In genomic region chr1:27588256-27589232, GRCh38 we compare ENCODE assay signal across 15 cellular contexts. TPM values are rescaled to one million over a fixed set of nuclear protein-coding genes. Genes with fewer than 3 reads are reported as not detected.
DNase-seq lines count a peak whose midpoint lies in the region; ATAC-seq and TF ChIP-seq lines count a peak whose summit lies in the region.
"Had no signal": no experiment of that assay in that cellular context is flagged by ENCODE, and none has a peak within 500 bp of the region (broad histone marks: within the 10 kb centered on the region; RNA-seq: fewer than 3 reads in every experiment).

No MANE protein-coding gene starts in this region.

- POLR2A ChIA-PET in SK-N-SH (lab: Yijun Ruan, JAX), result no interaction called here

- WGBS in SK-N-SH (ENCODE audit: low lambda C conversion rate), result 87% methylated on average over 9 of the region's 12 CpGs
- 38% methylated on average over 12 of the region's 12 CpGs for WGBS in urinary bladder

- peak overlapping the region in 1 of 2 experiments; percentile 84; a peak in 3 of 4 replicates for H3K27ac ChIP-seq in SK-N-SH (ENCODE audit: low read depth in 2 of 2, low read length in 1 of 2)
- peak overlapping the region; percentile 48 for H3K27ac ChIP-seq in osteoblast (ENCODE audit: low read depth, low read length)
- H3K27ac ChIP-seq in urinary bladder (ENCODE audit: low read depth), result peak overlapping the region; percentile 16
- H3K27ac ChIP-seq: colonic mucosa, lower lobe of right lung had no signal

- DNase-seq in SK-N-SH, result peak; percentile 58
- DNase-seq in Right ventricle myocardium superior, result no peak
- DNase-seq in osteoblast (ENCODE audit: insufficient read length, low spot score, missing footprints), result peak; percentile 80
- DNase-seq in activated CD8-positive, alpha-beta memory T cell treated with anti-CD3 and anti-CD28 coated beads, Interleukin-2, amount 10 ng/mL, durations not matched to agents 7 days and 5 days, result no peak
- DNase-seq in NCI-H82 treated with DMSO at 0.1 percent for 48 hours (lab: John Stamatoyannopoulos, UW; ENCODE audit: unreplicated experiment), result no peak
- DNase-seq: 8988T; activated CD8-positive, alpha-beta memory T cell treated with anti-CD3 and anti-CD28 coated beads for 24 hours; activated naive CD4-positive, alpha-beta T cell treated with anti-CD3 and anti-CD28 coated beads, Interleukin-2, amount 50 U/mL, for 16 hours; colonic mucosa; lower lobe of right lung; NCI-H1092 treated with DMSO at 0.1 percent for 48 hours had no signal

- H3K27me3 Mint-ChIP-seq in activated CD8-positive, alpha-beta memory T cell treated with anti-CD3 and anti-CD28 coated beads, Interleukin-2, amount 10 ng/mL, durations not matched to agents 7 days and 5 days, result no peaks in the 10 kb centered on the region

- H3K36me3 ChIP-seq in SK-N-SH (replicated peaks in 1 of 2; ENCODE audit: control insufficient read depth in 1 of 2, insufficient read depth in 2 of 2, low read length in 1 of 2) (peaks cover 0 to 2% of the 10 kb centered on the region in 2 experiments), osteoblast (ENCODE audit: insufficient read depth, low read length) (peaks cover 6% of the 10 kb centered on the region), urinary bladder (ENCODE audit: insufficient read depth) (no peaks in the 10 kb centered on the region)
- H3K36me3 ChIP-seq: colonic mucosa, lower lobe of right lung had no signal

- H3K79me2 ChIP-seq in SK-N-SH (ENCODE audit: insufficient read depth) (peaks cover 85% of the 10 kb centered on the region), osteoblast (ENCODE audit: insufficient read depth, low read length) (peaks cover 99% of the 10 kb centered on the region)

- H3K4me1 Mint-ChIP-seq in activated CD8-positive, alpha-beta memory T cell treated with anti-CD3 and anti-CD28 coated beads, Interleukin-2, amount 10 ng/mL, durations not matched to agents 7 days and 5 days, result no peaks in the 10 kb centered on the region

- no peak overlapping the region for H3K4me3 ChIP-seq in SK-N-SH (ENCODE audit: low read depth in 2 of 2, low read length in 1 of 2)
- H3K4me3 ChIP-seq in osteoblast (ENCODE audit: insufficient read depth, low read length), result no peak overlapping the region
- H3K4me3 ChIP-seq in urinary bladder (ENCODE audit: low read depth, low read length), result no peak overlapping the region
- H3K4me3 ChIP-seq: colonic mucosa, lower lobe of right lung had no signal

- no peak overlapping the region for H3K4me3 Mint-ChIP-seq in activated CD8-positive, alpha-beta memory T cell treated with anti-CD3 and anti-CD28 coated beads, Interleukin-2, amount 10 ng/mL, durations not matched to agents 7 days and 5 days

- no peaks in the 10 kb centered on the region for H3K9me2 ChIP-seq in SK-N-SH

- H3F3A ChIP-seq in SK-N-SH (replicated peaks; ENCODE audit: insufficient read depth), result no peaks in the 10 kb centered on the region

- no peak for ATAC-seq in SK-N-SH treated with all-trans-retinoic acid at 6 μM for 48 hours
- ATAC-seq in Right ventricle myocardium superior (ENCODE audit: poor library complexity), result peak; percentile 55
- ATAC-seq in activated CD8-positive, alpha-beta memory T cell treated with anti-CD3 and anti-CD28 coated beads, Interleukin-2, amount 10 ng/mL, durations not matched to agents 7 days and 5 days, result no peak
- ATAC-seq in HG02623 (IDR thresholded peaks at IDR 0.05; ENCODE audit: unreplicated experiment), result no peak
- ATAC-seq: lower lobe of right lung had no signal

- peaks cover 34 to 43% of the 10 kb centered on the region in 2 experiments for H3K4me1 ChIP-seq in SK-N-SH (ENCODE audit: control insufficient read depth in 1 of 2, insufficient read depth in 2 of 2, low read depth in 1 of 2, low read length in 1 of 2)
- H3K4me1 ChIP-seq in osteoblast (ENCODE audit: insufficient read depth, low read length), result peaks cover 37% of the 10 kb centered on the region
- H3K4me1 ChIP-seq in urinary bladder (ENCODE audit: insufficient read depth), result no peaks in the 10 kb centered on the region

- TF ChIP-seq CTCF in SK-N-SH (IDR thresholded peaks at IDR 0.05), result no peak
- no peak for TF ChIP-seq CTCF in osteoblast (IDR thresholded peaks at IDR 0.05; ENCODE audit: extremely low read depth, low read depth, low read length)

- H3K9me3 Mint-ChIP-seq in activated CD8-positive, alpha-beta memory T cell treated with anti-CD3 and anti-CD28 coated beads, Interleukin-2, amount 10 ng/mL, durations not matched to agents 7 days and 5 days (ENCODE audit: low read depth), result no peaks in the 10 kb centered on the region

- CTCF ChIA-PET in SK-N-SH (lab: Yijun Ruan, JAX), result interaction anchor here (0.6 to 1.2 kb wide), 2 partner anchors 20 to 230 kb away, joined by 3 to 9 read pairs; no protein-coding TSS in a partner anchor
- CTCF ChIA-PET in activated CD8-positive, alpha-beta memory T cell treated with anti-CD3 and anti-CD28 coated beads, Interleukin-2, amount 10 ng/mL, durations not matched to agents 7 days and 5 days (lab: Charles Lee), result interaction anchor here (1.3 kb wide), 1 partner anchor 15 kb away, joined by 4 read pairs; no protein-coding TSS in a partner anchor

- H3K9ac ChIP-seq in SK-N-SH, result no peak overlapping the region

- no peak for TF ChIP-seq RAD21 in SK-N-SH (IDR thresholded peaks at IDR 0.05; ENCODE audit: low read length)

- TF ChIP-seq EP300 in SK-N-SH (IDR thresholded peaks at IDR 0.05; ENCODE audit: borderline replicate concordance in 1 of 2, low read depth in 1 of 2, low read length in 1 of 2), result no peak

- H2AFZ ChIP-seq in SK-N-SH (ENCODE audit: low read depth), result no peak overlapping the region
- no peak overlapping the region for H2AFZ ChIP-seq in osteoblast (ENCODE audit: low read length)

- H3K36me3 Mint-ChIP-seq in activated CD8-positive, alpha-beta memory T cell treated with anti-CD3 and anti-CD28 coated beads, Interleukin-2, amount 10 ng/mL, durations not matched to agents 7 days and 5 days, result no peaks in the 10 kb centered on the region

- intact Hi-C loops in Right ventricle myocardium superior (cut with DNase I), result no loop called here

- H3K27ac Mint-ChIP-seq in activated CD8-positive, alpha-beta memory T cell treated with anti-CD3 and anti-CD28 coated beads, Interleukin-2, amount 10 ng/mL, durations not matched to agents 7 days and 5 days, result no peak overlapping the region

- H3K9me3 ChIP-seq in SK-N-SH (no peaks in the 10 kb centered on the region), osteoblast (ENCODE audit: low read depth, low read length) (no peaks in the 10 kb centered on the region)
- H3K9me3 ChIP-seq: colonic mucosa, lower lobe of right lung had no signal

- H3K4me2 ChIP-seq in SK-N-SH, result 0 out of 2 replicates have a peak overlapping the region, but pooled peaks have one; percentile 36
- H3K4me2 ChIP-seq in osteoblast (ENCODE audit: insufficient read depth, low read length), result no peak overlapping the region

- H3K27me3 ChIP-seq in SK-N-SH (ENCODE audit: insufficient read depth) (no peaks in the 10 kb centered on the region), osteoblast (ENCODE audit: insufficient read depth, low read length) (no peaks in the 10 kb centered on the region)
- H3K27me3 ChIP-seq: colonic mucosa had no signal

- H4K20me1 ChIP-seq in SK-N-SH (ENCODE audit: insufficient read depth) (peaks cover 72% of the 10 kb centered on the region), osteoblast (ENCODE audit: insufficient read depth, low read length) (peaks cover 90% of the 10 kb centered on the region)

TF ChIP-seq in SK-N-SH, 30 proteins besides CTCF, POLR2A, EP300 and RAD21:
- TF ChIP-seq CHD2 (IDR thresholded peaks at IDR 0.05; ENCODE audit: low read length, partially characterized antibody), result no peak

TF ChIP-seq in SK-N-SH treated with all-trans-retinoic acid at 6 μM for 48 hours, 23 proteins besides CTCF, POLR2A, EP300 and RAD21:
- TF ChIP-seq PATZ1 (CRISPR knock-in tag; IDR thresholded peaks at IDR 0.05; ENCODE audit: borderline replicate concordance) (no peak), OSR1 (CRISPR knock-in tag; IDR thresholded peaks at IDR 0.05) (no peak), ZFP3 (CRISPR knock-in tag; IDR thresholded peaks at IDR 0.05) (no peak), TOX (CRISPR knock-in tag; IDR thresholded peaks at IDR 0.05; ENCODE audit: borderline replicate concordance) (no peak), PPARA (CRISPR knock-in tag; IDR thresholded peaks at IDR 0.05; ENCODE audit: borderline replicate concordance) (no peak)

RNA-seq across cellular contexts. Expression of gene AHDC1, which starts 15.4 kb away (rescaled TPM):
- polyA plus RNA-seq in SK-N-SH (2012; rRNA removed) (3.1 and 8.5 TPM in 2 replicates), urinary bladder (44.8 TPM)
- 3.2 and 4.4 TPM in 2 replicates for polyA plus RNA-seq in SK-N-SH (2012; cell fraction: cytosol; rRNA removed)
- polyA plus RNA-seq in SK-N-SH (2012; cell fraction: nucleus; rRNA removed), result 19.2 and 28.1 TPM in 2 replicates
- total RNA-seq in Right ventricle myocardium superior (47.4 TPM), osteoblast (11.2 and 13.3 TPM in 2 replicates), urinary bladder (19.0 TPM)
- 10 to 100 TPM; 15.8 to 18.5 TPM for total RNA-seq in activated CD8-positive, alpha-beta memory T cell treated with anti-CD3 and anti-CD28 coated beads, Interleukin-2, amount 10 ng/mL, durations not matched to agents 7 days and 5 days

RNA-seq across cellular contexts. Expression of gene FGR, which starts 46.4 kb away (rescaled TPM):
- polyA plus RNA-seq in SK-N-SH (2012; rRNA removed) (not detected in 2 replicates), urinary bladder (15.8 TPM)
- not detected in 2 replicates for polyA plus RNA-seq in SK-N-SH (2012; cell fraction: cytosol; rRNA removed)
- 0.01 TPM in 1 of 2 replicates, not detected in the other for polyA plus RNA-seq in SK-N-SH (2012; cell fraction: nucleus; rRNA removed)
- total RNA-seq in Right ventricle myocardium superior (3.7 TPM), osteoblast (0.29 and 0.36 TPM in 2 replicates), urinary bladder (3.4 TPM)
- 1 to 10 TPM in 1 of 2 experiments, under 1 TPM in 1; 0.30 to 1.8 TPM for total RNA-seq in activated CD8-positive, alpha-beta memory T cell treated with anti-CD3 and anti-CD28 coated beads, Interleukin-2, amount 10 ng/mL, durations not matched to agents 7 days and 5 days
- total RNA-seq: NCI-H460 had no signal

Comparison
In these comparisons a context has a peak if more than half of its experiments do, and no peak if none do; other contexts are left out.
1. DNase-seq: peak in SK-N-SH (single experiment) and osteoblast (single experiment); none in Right ventricle myocardium superior (single experiment), activated CD8-positive, alpha-beta memory T cell treated with anti-CD3 and anti-CD28 coated beads, Interleukin-2, amount 10 ng/mL, durations not matched to agents 7 days and 5 days (single experiment) and NCI-H82 treated with DMSO at 0.1 percent for 48 hours (single experiment).